Comparison of ENCODE assay signal across 1 cellular context in the genomic region with DNA sequence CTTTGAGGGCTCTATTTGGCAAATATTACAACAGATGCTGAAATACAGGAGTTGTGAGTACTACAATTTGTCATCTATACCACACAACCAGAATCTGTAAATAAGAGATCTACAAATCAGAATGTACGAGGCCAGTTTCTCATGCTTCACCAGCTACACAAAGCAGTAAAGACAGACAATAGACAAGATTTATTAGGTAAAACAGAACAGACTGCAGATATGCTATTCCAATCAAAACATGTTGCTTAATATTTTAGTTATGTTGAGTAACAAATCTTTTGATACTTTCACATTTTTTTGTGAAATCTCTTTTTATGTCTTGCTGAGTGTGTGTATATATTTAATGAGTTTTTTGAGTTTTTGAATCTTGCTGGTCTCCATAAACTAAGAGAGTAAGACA.
A peak's percentile ranks its signal among the peaks of the same experiment; 100 is the strongest.
TF ChIP-seq lines count a peak whose summit lies in the region.

No MANE protein-coding gene starts in this region.

TF ChIP-seq in K562, 482 proteins besides CTCF, POLR2A, EP300 and RAD21:
- TF ChIP-seq, protein P1, sequence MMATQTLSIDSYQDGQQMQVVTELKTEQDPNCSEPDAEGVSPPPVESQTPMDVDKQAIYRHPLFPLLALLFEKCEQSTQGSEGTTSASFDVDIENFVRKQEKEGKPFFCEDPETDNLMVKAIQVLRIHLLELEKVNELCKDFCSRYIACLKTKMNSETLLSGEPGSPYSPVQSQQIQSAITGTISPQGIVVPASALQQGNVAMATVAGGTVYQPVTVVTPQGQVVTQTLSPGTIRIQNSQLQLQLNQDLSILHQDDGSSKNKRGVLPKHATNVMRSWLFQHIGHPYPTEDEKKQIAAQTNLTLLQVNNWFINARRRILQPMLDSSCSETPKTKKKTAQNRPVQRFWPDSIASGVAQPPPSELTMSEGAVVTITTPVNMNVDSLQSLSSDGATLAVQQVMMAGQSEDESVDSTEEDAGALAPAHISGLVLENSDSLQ (IDR thresholded peaks at IDR 0.05) = no peak
- TF ChIP-seq CBX3 (IDR thresholded peaks at IDR 0.05; ENCODE audit: borderline replicate concordance in 1 of 2, low read length in 2 of 2) = no peak
- TF ChIP-seq, protein P2, sequence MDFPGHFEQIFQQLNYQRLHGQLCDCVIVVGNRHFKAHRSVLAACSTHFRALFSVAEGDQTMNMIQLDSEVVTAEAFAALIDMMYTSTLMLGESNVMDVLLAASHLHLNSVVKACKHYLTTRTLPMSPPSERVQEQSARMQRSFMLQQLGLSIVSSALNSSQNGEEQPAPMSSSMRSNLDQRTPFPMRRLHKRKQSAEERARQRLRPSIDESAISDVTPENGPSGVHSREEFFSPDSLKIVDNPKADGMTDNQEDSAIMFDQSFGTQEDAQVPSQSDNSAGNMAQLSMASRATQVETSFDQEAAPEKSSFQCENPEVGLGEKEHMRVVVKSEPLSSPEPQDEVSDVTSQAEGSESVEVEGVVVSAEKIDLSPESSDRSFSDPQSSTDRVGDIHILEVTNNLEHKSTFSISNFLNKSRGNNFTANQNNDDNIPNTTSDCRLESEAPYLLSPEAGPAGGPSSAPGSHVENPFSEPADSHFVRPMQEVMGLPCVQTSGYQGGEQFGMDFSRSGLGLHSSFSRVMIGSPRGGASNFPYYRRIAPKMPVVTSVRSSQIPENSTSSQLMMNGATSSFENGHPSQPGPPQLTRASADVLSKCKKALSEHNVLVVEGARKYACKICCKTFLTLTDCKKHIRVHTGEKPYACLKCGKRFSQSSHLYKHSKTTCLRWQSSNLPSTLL (IDR thresholded peaks at IDR 0.05) = no peak
- peak; percentile 22; the same call in 1 of the 2 replicates for TF ChIP-seq CEBPB (tag; IDR thresholded peaks at IDR 0.05)
- no peak for TF ChIP-seq HDAC6 (IDR thresholded peaks at IDR 0.05; ENCODE audit: low read depth, low read length)
- no peak for TF ChIP-seq CEBPG (CRISPR knock-in tag; IDR thresholded peaks at IDR 0.05)
- TF ChIP-seq CEBPG (tag; conservative IDR thresholded peaks at IDR 0.05 in 1 of 2, IDR thresholded peaks at IDR 0.05 in 1 of 2) = peak; percentile 47 to 70; a peak in 3 of 4 replicates
TF ChIP-seq in K562: peak in this region for 2.
